Comparison of ENCODE assay signal across 9 cellular contexts in genomic region chr7:149662591-149663095, GRCh38.
A peak's percentile ranks its signal among the peaks of the same experiment; 100 is the strongest.
DNase-seq lines count a peak whose midpoint lies in the region; ATAC-seq, FAIRE-seq and TF ChIP-seq lines count a peak whose summit lies in the region.
"Had no signal": no experiment of that assay in that cellular context is flagged by ENCODE, and none has a peak within 500 bp of the region (broad histone marks: within the 10 kb centered on the region; RNA-seq: fewer than 3 reads in every experiment).

No MANE protein-coding gene starts in this region.

- TF ChIP-seq EP300 in Ishikawa (IDR thresholded peaks at IDR 0.05; ENCODE audit: borderline replicate concordance) (no peak), K562 (IDR thresholded peaks at IDR 0.05; ENCODE audit: low read length) (no peak)

- no peaks in the 10 kb centered on the region for H3K9me3 Mint-ChIP-seq in T-helper 2 cell treated with Interferon-gamma antibody and Interleukin-4, amounts not matched to agents 5 μg/mL and 100 μg/mL, for 36 hours

- no peak overlapping the region for H3K4me3 ChIP-seq in K562

- POLR2A ChIA-PET in K562 (lab: Yijun Ruan, JAX) = interaction anchor here (0.5 to 1.8 kb wide), 13 partner anchors 9 to 400 kb away, joined by 3 to 10 read pairs (median 3); no protein-coding TSS in a partner anchor

- H3K4me1 Mint-ChIP-seq in T-helper 2 cell treated with Interferon-gamma antibody and Interleukin-4, amounts not matched to agents 5 μg/mL and 100 μg/mL, for 36 hours (ENCODE audit: low read depth) = no peaks in the 10 kb centered on the region

- H3K36me3 ChIP-seq in K562 (ENCODE audit: control insufficient read depth, insufficient read depth, low read length) = no peaks in the 10 kb centered on the region

- peak; percentile 95 to 98 (median 96) for TF ChIP-seq CTCF in K562 (IDR thresholded peaks at IDR 0.05 in 2 of 3, conservative IDR thresholded peaks at IDR 0.05 in 1 of 3; ENCODE audit: insufficient read depth in 2 of 3, low read depth in 1 of 3, low read length in 3 of 3)

- H3K27ac ChIP-seq in K562 (ENCODE audit: extremely low read depth, low read depth, low read length) = no peak overlapping the region
- H3K27ac ChIP-seq: epithelial cell of prostate had no signal

- TF ChIP-seq RAD21 in Ishikawa (IDR thresholded peaks at IDR 0.05; ENCODE audit: low read depth) (peak; percentile 77), K562 (CRISPR knock-in tag; conservative IDR thresholded peaks at IDR 0.05 in 1 of 2, IDR thresholded peaks at IDR 0.05 in 1 of 2) (peak; percentile 85 to 96)

- no peaks in the 10 kb centered on the region for H3K36me3 Mint-ChIP-seq in T-helper 2 cell treated with Interferon-gamma antibody and Interleukin-4, amounts not matched to agents 5 μg/mL and 100 μg/mL, for 36 hours (ENCODE audit: low read depth)

- peaks cover 0 to 10% of the 10 kb centered on the region in 2 experiments; a peak in 2 of 5 replicates for H3K27me3 ChIP-seq in K562 (ENCODE audit: control insufficient read depth in 2 of 2, insufficient read depth in 2 of 2, low read length in 2 of 2)

- WGBS in K562 (ENCODE audit: insufficient coverage, low coverage, missing lambda C conversion rate) = 6% methylated on average over 5 of the region's 5 CpGs

- H3K4me3 Mint-ChIP-seq in T-helper 2 cell treated with Interferon-gamma antibody and Interleukin-4, amounts not matched to agents 5 μg/mL and 100 μg/mL, for 36 hours = no peak overlapping the region

- peaks cover 50% of the 10 kb centered on the region for H3K27me3 Mint-ChIP-seq in T-helper 2 cell treated with Interferon-gamma antibody and Interleukin-4, amounts not matched to agents 5 μg/mL and 100 μg/mL, for 36 hours (ENCODE audit: low read depth)

- H3K4me1 ChIP-seq in K562 (replicated peaks in 1 of 2; ENCODE audit: control insufficient read depth in 2 of 2, insufficient read depth in 2 of 2, low read length in 2 of 2) = no peaks in the 10 kb centered on the region

- no peak overlapping the region for H3K27ac Mint-ChIP-seq in T-helper 2 cell treated with Interferon-gamma antibody and Interleukin-4, amounts not matched to agents 5 μg/mL and 100 μg/mL, for 36 hours

- no peak overlapping the region for H3K4me2 ChIP-seq in K562 (ENCODE audit: insufficient read depth, low read length)

- no peaks in the 10 kb centered on the region for H3K79me2 ChIP-seq in K562 (ENCODE audit: control insufficient read depth, insufficient read depth, low read length)

- in situ Hi-C loops in K562 (cut with MboI) = loop anchor here (5.0 kb wide), 1 partner anchor 85 kb away; no protein-coding TSS in a partner anchor

- peak; percentile 85 for FAIRE-seq in K562 (lab: Jason Lieb, UNC)

- no TSS peak for BruUV-seq in K562 (replicated peaks; lab: Mats Ljungman, UMichigan)

- TF ChIP-seq POLR2A in K562 (conservative IDR thresholded peaks at IDR 0.05) = no peak

- H4K20me1 ChIP-seq in K562 (replicated peaks; ENCODE audit: control insufficient read depth, insufficient read depth, low read length) = no peaks in the 10 kb centered on the region

- H3K9ac ChIP-seq in K562 (ENCODE audit: insufficient read depth in 1 of 2, low read depth in 2 of 2, low read length in 2 of 2) = 0 out of 4 replicates have a peak overlapping the region, but pooled peaks of 1 of the 2 experiments have one; percentile 2

- H3K9me1 ChIP-seq in K562 (ENCODE audit: control insufficient read depth, insufficient read depth, low read length) = no peaks in the 10 kb centered on the region

- DNase-seq in DMS53 treated with DMSO at 0.1 percent for 48 hours (lab: John Stamatoyannopoulos, UW; ENCODE audit: unreplicated experiment) (peak; percentile 75), K562 (ENCODE audit: extremely low read depth in 1 of 4, low spot score in 3 of 4) (peak; percentile 79 to 91 (median 84)), iris pigment epithelial cell (ENCODE audit: low read depth) (peak; percentile 49)
- DNase-seq in T-helper 2 cell treated with Interferon-gamma antibody and Interleukin-4, amounts not matched to agents 5 μg/mL and 100 μg/mL, for 36 hours (ENCODE audit: low spot score) = peak; percentile 55
- DNase-seq in stimulated activated CD4-positive, alpha-beta T cell treated with anti-CD3 and anti-CD28 coated beads, Interleukin-4, amount 100 ng/mL, for 1 hour = peak; percentile 66

- H2AFZ ChIP-seq in K562 (ENCODE audit: low read depth, low read length) = no peak overlapping the region

- ATAC-seq in GM21367 (IDR thresholded peaks at IDR 0.05; ENCODE audit: unreplicated experiment) = peak; percentile 95
- peak; percentile 100 for ATAC-seq in K562
- ATAC-seq in GM21423 (IDR thresholded peaks at IDR 0.05; ENCODE audit: unreplicated experiment) = no peak

- intact Hi-C loops in K562 (cut with micrococcal nuclease) = loop anchor here (1.0 to 5.0 kb wide), 3 partner anchors 40 to 125 kb away; no protein-coding TSS in a partner anchor

- CTCF ChIA-PET in K562 (lab: Yijun Ruan, JAX; ENCODE audit: low intra/inter-chr PET ratio) = interaction anchor here (0.6 to 2.1 kb wide), 6 partner anchors 79 to 137 kb away, joined by 3 to 23 read pairs (median 12); no protein-coding TSS in a partner anchor

- no peaks in the 10 kb centered on the region for H3K9me3 ChIP-seq in K562 (replicated peaks; ENCODE audit: control insufficient read depth, insufficient read depth, low read depth, low read length)

TF ChIP-seq in Ishikawa, 13 proteins besides CTCF, POLR2A, EP300 and RAD21 (continues in another document):
- TF ChIP-seq ZBTB7A (IDR thresholded peaks at IDR 0.05; ENCODE audit: low read depth) (no peak), REST (IDR thresholded peaks at IDR 0.05; ENCODE audit: low read depth) (no peak), FOXM1 (IDR thresholded peaks at IDR 0.05; ENCODE audit: borderline replicate concordance, low read depth) (no peak), CEBPB (IDR thresholded peaks at IDR 0.05) (no peak), YY1 (IDR thresholded peaks at IDR 0.05; ENCODE audit: low read depth) (no peak), TEAD4 (IDR thresholded peaks at IDR 0.05) (no peak), TCF12 (IDR thresholded peaks at IDR 0.05; ENCODE audit: low read depth) (no peak)

TF ChIP-seq in K562, 482 proteins besides CTCF, POLR2A, EP300 and RAD21 (continues in another document):
- no peak for TF ChIP-seq CBFB (CRISPR knock-in tag; IDR thresholded peaks at IDR 0.05)
- peak; percentile 54; the same call in 1 of the 2 replicates for TF ChIP-seq KLF16 (IDR thresholded peaks at IDR 0.05)
- no peak for TF ChIP-seq SOX6 (IDR thresholded peaks at IDR 0.05)
- no peak for TF ChIP-seq FOS (IDR thresholded peaks at IDR 0.05; ENCODE audit: extremely low read depth, insufficient read length)
- TF ChIP-seq RCOR1 (IDR thresholded peaks at IDR 0.05; ENCODE audit: borderline replicate concordance in 1 of 2, low read depth in 2 of 2, low read length in 2 of 2) = peak in 1 of 2 experiments; percentile 36; a peak in 1 of 4 replicates
- TF ChIP-seq KDM4B (IDR thresholded peaks at IDR 0.05; ENCODE audit: borderline replicate concordance in 2 of 2, low read depth in 1 of 2) = peak in 1 of 2 experiments; percentile 39; a peak in 1 of 4 replicates
- TF ChIP-seq AFF1 (IDR thresholded peaks at IDR 0.05; ENCODE audit: low read depth in 1 of 2, partially characterized antibody in 2 of 2) = no peak
- 0 out of 2 replicates have a peak, but pooled peaks have one; percentile 30 for TF ChIP-seq CREM (IDR thresholded peaks at IDR 0.05; ENCODE audit: low read depth)
- peak; percentile 86 for TF ChIP-seq CC2D1A (IDR thresholded peaks at IDR 0.05)
- no peak for TF ChIP-seq ZNF780A (CRISPR knock-in tag; IDR thresholded peaks at IDR 0.05)
- peak; percentile 84; the same call in 1 of the 2 replicates for TF ChIP-seq STAG1 (CRISPR knock-in tag; IDR thresholded peaks at IDR 0.05; ENCODE audit: borderline replicate concordance)
- peak; percentile 27; the same call in 1 of the 2 replicates for TF ChIP-seq CTBP1 (IDR thresholded peaks at IDR 0.05; ENCODE audit: borderline replicate concordance)
- TF ChIP-seq RB1 (IDR thresholded peaks at IDR 0.05; ENCODE audit: low read depth) = peak; percentile 63; the same call in 1 of the 2 replicates
- TF ChIP-seq NUFIP1 (IDR thresholded peaks at IDR 0.05; ENCODE audit: partially characterized antibody) = peak; percentile 20
- TF ChIP-seq U2AF1 (optimal IDR thresholded peaks at IDR 0.05; ENCODE audit: low read depth, low read length) = no peak
